In genomic region chr2:222024934-222025890, GRCh38 we compare ENCODE assay signal across 8 cellular contexts.
A peak's percentile ranks its signal among the peaks of the same experiment; 100 is the strongest.
DNase-seq lines count a peak whose midpoint lies in the region; ATAC-seq, FAIRE-seq and TF ChIP-seq lines count a peak whose summit lies in the region.

No MANE protein-coding gene starts in this region.

- FAIRE-seq in G401.6 (lab: Jason Lieb, UNC): peak; percentile 61

- TF ChIP-seq CTCF in RWPE2 (IDR thresholded peaks at IDR 0.05; ENCODE audit: poor library complexity, severe bottlenecking) (peak; percentile 86), fibroblast of pulmonary artery (IDR thresholded peaks at IDR 0.05; ENCODE audit: low read length, missing control alignments) (peak; percentile 73), ovary (IDR thresholded peaks at IDR 0.05) (peak in 1 of 3 donors; percentile 28)

- no peaks in the 10 kb centered on the region for H3K4me1 ChIP-seq in Karpas-422 (ENCODE audit: low read length)
- H3K4me1 ChIP-seq in RWPE2 (ENCODE audit: insufficient read depth, poor library complexity, severe bottlenecking): no peaks in the 10 kb centered on the region
- no peaks in the 10 kb centered on the region for H3K4me1 ChIP-seq in ovary (ENCODE audit: insufficient read depth)

- H4K20me1 ChIP-seq in Karpas-422 (ENCODE audit: insufficient read depth, low read depth, low read length): no peaks in the 10 kb centered on the region

- H3K4me3 Mint-ChIP-seq in activated T-helper 1 cell treated with anti-CD3 and anti-CD28 coated beads, Interleukin-12 subunit alpha, Interleukin-12 subunit beta, Interleukin-2, Interleukin-4 antibody, amounts not matched to agents 30 ng/mL and 10 ng/mL and 1 ng/mL, durations not matched to agents 14 hours and 24 hours and 36 hours: no peak overlapping the region

- no peak overlapping the region for H3K27ac Mint-ChIP-seq in activated T-helper 1 cell treated with anti-CD3 and anti-CD28 coated beads, Interleukin-12 subunit alpha, Interleukin-12 subunit beta, Interleukin-2, Interleukin-4 antibody, amounts not matched to agents 30 ng/mL and 10 ng/mL and 1 ng/mL, durations not matched to agents 14 hours and 24 hours and 36 hours

- TF ChIP-seq EP300 in ovary (IDR thresholded peaks at IDR 0.05): no peak

- H3K4me2 ChIP-seq in Karpas-422 (ENCODE audit: low read depth, low read length, poor library complexity, severe bottlenecking): no peak overlapping the region

- H3K4me1 Mint-ChIP-seq in activated T-helper 1 cell treated with anti-CD3 and anti-CD28 coated beads, Interleukin-12 subunit alpha, Interleukin-12 subunit beta, Interleukin-2, Interleukin-4 antibody, amounts not matched to agents 30 ng/mL and 10 ng/mL and 1 ng/mL, durations not matched to agents 14 hours and 24 hours and 36 hours (ENCODE audit: low read depth): no peaks in the 10 kb centered on the region

- 24 to 31% (median 30%) methylated on average over 8 of the region's 8 CpGs for WGBS in ovary, 3 donors

- H3K27ac ChIP-seq in Karpas-422 (ENCODE audit: low read length) (no peak overlapping the region), RWPE2 (ENCODE audit: poor library complexity, severe bottlenecking) (no peak overlapping the region), ovary (no peak overlapping the region)

- H3K27me3 Mint-ChIP-seq in activated T-helper 1 cell treated with anti-CD3 and anti-CD28 coated beads, Interleukin-12 subunit alpha, Interleukin-12 subunit beta, Interleukin-2, Interleukin-4 antibody, amounts not matched to agents 30 ng/mL and 10 ng/mL and 1 ng/mL, durations not matched to agents 14 hours and 24 hours and 36 hours (ENCODE audit: insufficient read depth): peaks cover 2% of the 10 kb centered on the region

- H3K79me2 ChIP-seq in Karpas-422 (ENCODE audit: low read length): no peaks in the 10 kb centered on the region

- TF ChIP-seq POLR2A in ovary (IDR thresholded peaks at IDR 0.05): no peak

- H3K4me3 ChIP-seq in Karpas-422 (ENCODE audit: low read length) (no peak overlapping the region), RWPE2 (ENCODE audit: severe bottlenecking) (no peak overlapping the region), fibroblast of pulmonary artery (replicated peaks; ENCODE audit: low read depth, low read length) (no peak overlapping the region), ovary (no peak overlapping the region)

- H3K36me3 ChIP-seq in Karpas-422 (ENCODE audit: insufficient read depth, low read length): no peaks in the 10 kb centered on the region
- H3K36me3 ChIP-seq in RWPE2 (ENCODE audit: low read depth): no peaks in the 10 kb centered on the region
- no peaks in the 10 kb centered on the region for H3K36me3 ChIP-seq in ovary

- H3K36me3 Mint-ChIP-seq in activated T-helper 1 cell treated with anti-CD3 and anti-CD28 coated beads, Interleukin-12 subunit alpha, Interleukin-12 subunit beta, Interleukin-2, Interleukin-4 antibody, amounts not matched to agents 30 ng/mL and 10 ng/mL and 1 ng/mL, durations not matched to agents 14 hours and 24 hours and 36 hours (ENCODE audit: low read depth): no peaks in the 10 kb centered on the region

- no peaks in the 10 kb centered on the region for H3K9me3 Mint-ChIP-seq in activated T-helper 1 cell treated with anti-CD3 and anti-CD28 coated beads, Interleukin-12 subunit alpha, Interleukin-12 subunit beta, Interleukin-2, Interleukin-4 antibody, amounts not matched to agents 30 ng/mL and 10 ng/mL and 1 ng/mL, durations not matched to agents 14 hours and 24 hours and 36 hours

- H3K9me3 ChIP-seq in Karpas-422 (ENCODE audit: low read length) (no peaks in the 10 kb centered on the region), RWPE2 (ENCODE audit: severe bottlenecking) (no peaks in the 10 kb centered on the region), ovary (no peaks in the 10 kb centered on the region)

- H2AFZ ChIP-seq in Karpas-422 (ENCODE audit: low read length): no peak overlapping the region

- no peaks in the 10 kb centered on the region for H3K9me2 ChIP-seq in Karpas-422 (replicated peaks; ENCODE audit: insufficient read depth, low read length)

- intact Hi-C loops in ovary (cut with DNase I): no loop called here
- intact Hi-C loops in activated T-helper 1 cell treated with anti-CD3 and anti-CD28 coated beads, Interleukin-12 subunit alpha, Interleukin-12 subunit beta, Interleukin-2, Interleukin-4 antibody, amounts not matched to agents 30 ng/mL and 10 ng/mL and 1 ng/mL, durations not matched to agents 14 hours and 24 hours and 36 hours (cut with micrococcal nuclease): no loop called here

- DNase-seq in Karpas-422 (peak; percentile 54), RWPE2 (ENCODE audit: low spot score) (no peak), fibroblast of pulmonary artery (ENCODE audit: low read depth) (peak; percentile 55), renal cortical epithelial cell (ENCODE audit: low read depth) (peak; percentile 59), ovary (no peak)
- DNase-seq in activated T-helper 1 cell treated with anti-CD3 and anti-CD28 coated beads, Interleukin-12 subunit alpha, Interleukin-12 subunit beta, Interleukin-2, Interleukin-4 antibody, amounts not matched to agents 30 ng/mL and 10 ng/mL and 1 ng/mL, durations not matched to agents 14 hours and 24 hours and 36 hours (ENCODE audit: low spot score): no peak

- H3K27me3 ChIP-seq in Karpas-422 (ENCODE audit: low read length): no peaks in the 10 kb centered on the region
- no peaks in the 10 kb centered on the region for H3K27me3 ChIP-seq in RWPE2 (ENCODE audit: insufficient read depth, poor library complexity, severe bottlenecking)
- H3K27me3 ChIP-seq in ovary: no peaks in the 10 kb centered on the region

- ATAC-seq in RWPE2 (ENCODE audit: low read depth) (peak; percentile 61; the same call in 1 of the 3 replicates), GM18907 (IDR thresholded peaks at IDR 0.05; ENCODE audit: unreplicated experiment) (no peak)

- H3K9ac ChIP-seq in Karpas-422 (ENCODE audit: low read length): no peak overlapping the region

Comparison
In these comparisons a context has a peak if more than half of its experiments do, and no peak if none do; other contexts are left out.
1. DNase-seq: peak in Karpas-422 (single experiment), fibroblast of pulmonary artery (single experiment) and renal cortical epithelial cell (single experiment); none in RWPE2 (single experiment), ovary (0 of 5) and activated T-helper 1 cell treated with anti-CD3 and anti-CD28 coated beads, Interleukin-12 subunit alpha, Interleukin-12 subunit beta, Interleukin-2, Interleukin-4 antibody, amounts not matched to agents 30 ng/mL and 10 ng/mL and 1 ng/mL, durations not matched to agents 14 hours and 24 hours and 36 hours (single experiment).